Comparison of ENCODE assay signal across 16 cellular contexts in the genomic region with DNA sequence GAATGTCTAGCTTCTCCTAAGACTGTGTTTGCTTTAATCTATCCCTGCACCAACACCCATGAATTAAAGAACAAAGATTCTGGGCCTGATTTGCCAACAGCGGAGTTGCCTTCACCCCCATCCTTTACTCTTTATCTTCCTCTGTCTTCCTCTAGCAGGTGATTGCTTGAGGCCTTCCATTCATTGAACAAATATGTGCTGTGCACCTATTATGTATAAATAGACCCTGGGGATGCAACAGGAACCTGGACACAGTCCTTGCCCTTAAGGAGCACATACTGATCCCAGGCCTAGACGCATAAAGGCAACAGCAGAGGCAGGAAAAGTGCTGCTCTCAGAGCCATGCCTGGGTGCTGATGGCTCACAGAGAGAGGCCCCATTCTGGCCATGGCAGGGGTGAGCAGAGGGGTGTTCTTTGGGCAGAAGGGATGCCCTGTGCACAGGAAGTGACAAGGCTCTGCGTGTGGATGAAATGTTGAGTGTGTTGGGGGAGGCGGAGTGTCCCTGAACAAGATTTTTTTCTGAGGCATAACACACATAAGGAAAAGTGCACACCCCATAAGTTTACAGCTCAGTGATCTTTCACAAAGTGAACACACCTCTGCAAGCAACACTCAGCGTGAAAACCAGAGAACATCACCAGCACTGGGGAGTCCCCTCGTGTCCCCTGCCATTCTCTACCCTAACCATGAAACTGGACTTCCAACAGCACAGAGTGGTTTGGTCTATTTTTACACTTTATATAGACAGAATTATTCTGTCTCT.
A peak's percentile ranks its signal among the peaks of the same experiment; 100 is the strongest.
DNase-seq lines count a peak whose midpoint lies in the region; ATAC-seq, FAIRE-seq and TF ChIP-seq lines count a peak whose summit lies in the region.
"Had no signal": no experiment of that assay in that cellular context is flagged by ENCODE, and none has a peak within 500 bp of the region (broad histone marks: within the 10 kb centered on the region; RNA-seq: fewer than 3 reads in every experiment).

No MANE protein-coding gene starts in this region.

- H3K9ac ChIP-seq in endodermal cell (ENCODE audit: extremely low read depth, low read length, poor library complexity, severe bottlenecking): no peak overlapping the region

- peak overlapping the region; percentile 44 for H3K4me3 Mint-ChIP-seq in natural killer cell treated with Interleukin-12 subunit alpha and Interleukin-12 subunit beta and Interleukin-15 and Interleukin-18, amount 100 ng/mL, for 72 hours
- no peak overlapping the region for H3K4me3 Mint-ChIP-seq in endodermal cell
- H3K4me3 Mint-ChIP-seq: T-cell had no signal

- no peak for TF ChIP-seq CTCF in endodermal cell (conservative IDR thresholded peaks at IDR 0.05)

- H3K27ac Mint-ChIP-seq in natural killer cell treated with Interleukin-12 subunit alpha and Interleukin-12 subunit beta and Interleukin-15 and Interleukin-18, amount 100 ng/mL, for 72 hours: peak overlapping the region; percentile 47 to 70
- no peak overlapping the region for H3K27ac Mint-ChIP-seq in endodermal cell
- H3K27ac Mint-ChIP-seq: T-cell had no signal

- H3K27me3 ChIP-seq in endodermal cell (ENCODE audit: control insufficient read depth, insufficient read depth, low read length, poor library complexity, severe bottlenecking): peaks cover 5% of the 10 kb centered on the region

- H3K9me3 Mint-ChIP-seq in natural killer cell treated with Interleukin-12 subunit alpha and Interleukin-12 subunit beta and Interleukin-15 and Interleukin-18, amount 100 ng/mL, for 72 hours: no peaks in the 10 kb centered on the region
- no peaks in the 10 kb centered on the region for H3K9me3 Mint-ChIP-seq in endodermal cell
- H3K9me3 Mint-ChIP-seq: T-cell had no signal

- no peaks in the 10 kb centered on the region for H3K9me3 ChIP-seq in endodermal cell (ENCODE audit: control insufficient read depth, low read length)
- H3K9me3 ChIP-seq: Caco-2 had no signal

- ATAC-seq in GM18867 (IDR thresholded peaks at IDR 0.05; ENCODE audit: unreplicated experiment) (peak; percentile 54), GM21515 (IDR thresholded peaks at IDR 0.05; ENCODE audit: unreplicated experiment) (peak; percentile 48), HG03097 (IDR thresholded peaks at IDR 0.05; ENCODE audit: low FRiP score, unreplicated experiment) (peak; percentile 47)
- ATAC-seq in natural killer cell treated with Interleukin-12 subunit alpha and Interleukin-12 subunit beta and Interleukin-15 and Interleukin-18, amount 100 ng/mL, for 72 hours: peak; percentile 82 to 83
- ATAC-seq: Panc1, T-cell had no signal

- H3K27ac ChIP-seq in endodermal cell (ENCODE audit: low read depth, low read length): no peak overlapping the region

- no peaks in the 10 kb centered on the region for H3K36me3 ChIP-seq in endodermal cell (ENCODE audit: control insufficient read depth, insufficient read depth, low read length)

- H3K36me3 Mint-ChIP-seq in natural killer cell treated with Interleukin-12 subunit alpha and Interleukin-12 subunit beta and Interleukin-15 and Interleukin-18, amount 100 ng/mL, for 72 hours: no peaks in the 10 kb centered on the region
- H3K36me3 Mint-ChIP-seq in endodermal cell (ENCODE audit: low read depth): no peaks in the 10 kb centered on the region
- H3K36me3 Mint-ChIP-seq: T-cell had no signal

- H3K27me3 Mint-ChIP-seq in natural killer cell treated with Interleukin-12 subunit alpha and Interleukin-12 subunit beta and Interleukin-15 and Interleukin-18, amount 100 ng/mL, for 72 hours: no peaks in the 10 kb centered on the region
- peaks cover 20% of the 10 kb centered on the region for H3K27me3 Mint-ChIP-seq in endodermal cell (ENCODE audit: insufficient read depth)

- H3K4me3 ChIP-seq in endodermal cell (ENCODE audit: low read length): no peak overlapping the region

- H3K4me1 ChIP-seq in endodermal cell (ENCODE audit: control insufficient read depth, insufficient read depth, low read length): peaks cover 6% of the 10 kb centered on the region
- H3K4me1 ChIP-seq: Caco-2 had no signal

- H3K4me1 Mint-ChIP-seq in natural killer cell treated with Interleukin-12 subunit alpha and Interleukin-12 subunit beta and Interleukin-15 and Interleukin-18, amount 100 ng/mL, for 72 hours (ENCODE audit: low read depth in 2 of 2): peaks cover 31 to 32% of the 10 kb centered on the region in 2 donors
- H3K4me1 Mint-ChIP-seq in endodermal cell: peaks cover 8% of the 10 kb centered on the region
- H3K4me1 Mint-ChIP-seq: T-cell had no signal

- FAIRE-seq in GM19239 (lab: Jason Lieb, UNC): no peak
- FAIRE-seq: endometrium, kidney had no signal

- DNase-seq in natural killer cell treated with Interleukin-12 subunit alpha and Interleukin-12 subunit beta and Interleukin-15 and Interleukin-18, amount 100 ng/mL, for 72 hours (ENCODE audit: low spot score): peak; percentile 69
- DNase-seq in endodermal cell (no peak), GM19239 (ENCODE audit: insufficient read length, low spot score) (no peak), DMS 273 (lab: John Stamatoyannopoulos, UW; ENCODE audit: unreplicated experiment) (no peak)
- DNase-seq: activated CD4-positive, alpha-beta T cell treated with anti-CD3 and anti-CD28 coated beads, Interleukin-2, amount 50 U/mL, for 1 hour; activated effector memory CD4-positive, alpha-beta T cell treated with anti-CD3 and anti-CD28 coated beads, Interleukin-2, amount 50 U/mL, for 16 hours; GOT3; kidney; NCI-H345; T-cell had no signal

- WGBS in endodermal cell (ENCODE audit: insufficient coverage in 1 of 2, insufficient read length in 1 of 2), 2 experiments: 92 to 94% methylated on average over 2 to 5 of the region's 6 CpGs
